ENCODE assay signal across 2 cellular contexts in the genomic region with DNA sequence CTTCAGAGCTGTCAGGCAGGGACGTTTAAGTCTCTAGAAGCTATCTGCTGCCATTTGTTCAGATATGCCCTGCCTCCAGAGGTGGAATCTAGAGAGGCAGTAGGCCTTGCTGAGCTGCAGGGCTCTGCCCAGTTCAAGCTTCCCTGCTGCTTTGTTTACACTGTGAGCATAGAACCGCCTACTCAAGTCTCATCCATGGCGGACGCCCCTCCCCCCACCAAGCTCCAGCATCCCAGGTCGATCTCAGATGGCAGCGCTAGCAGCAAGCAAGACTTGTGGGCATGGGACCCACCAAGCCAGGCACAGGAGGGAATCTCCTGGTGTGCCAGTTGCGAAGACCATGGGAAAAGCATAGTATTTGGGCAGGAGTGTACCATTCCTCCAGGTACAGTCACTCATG.
A peak's percentile ranks its signal among the peaks of the same experiment; 100 is the strongest.
TF ChIP-seq lines count a peak whose summit lies in the region.

No MANE protein-coding gene starts in this region.

TF ChIP-seq in WTC11, 78 proteins besides CTCF, POLR2A, EP300 and RAD21:
- TF ChIP-seq, protein P1, sequence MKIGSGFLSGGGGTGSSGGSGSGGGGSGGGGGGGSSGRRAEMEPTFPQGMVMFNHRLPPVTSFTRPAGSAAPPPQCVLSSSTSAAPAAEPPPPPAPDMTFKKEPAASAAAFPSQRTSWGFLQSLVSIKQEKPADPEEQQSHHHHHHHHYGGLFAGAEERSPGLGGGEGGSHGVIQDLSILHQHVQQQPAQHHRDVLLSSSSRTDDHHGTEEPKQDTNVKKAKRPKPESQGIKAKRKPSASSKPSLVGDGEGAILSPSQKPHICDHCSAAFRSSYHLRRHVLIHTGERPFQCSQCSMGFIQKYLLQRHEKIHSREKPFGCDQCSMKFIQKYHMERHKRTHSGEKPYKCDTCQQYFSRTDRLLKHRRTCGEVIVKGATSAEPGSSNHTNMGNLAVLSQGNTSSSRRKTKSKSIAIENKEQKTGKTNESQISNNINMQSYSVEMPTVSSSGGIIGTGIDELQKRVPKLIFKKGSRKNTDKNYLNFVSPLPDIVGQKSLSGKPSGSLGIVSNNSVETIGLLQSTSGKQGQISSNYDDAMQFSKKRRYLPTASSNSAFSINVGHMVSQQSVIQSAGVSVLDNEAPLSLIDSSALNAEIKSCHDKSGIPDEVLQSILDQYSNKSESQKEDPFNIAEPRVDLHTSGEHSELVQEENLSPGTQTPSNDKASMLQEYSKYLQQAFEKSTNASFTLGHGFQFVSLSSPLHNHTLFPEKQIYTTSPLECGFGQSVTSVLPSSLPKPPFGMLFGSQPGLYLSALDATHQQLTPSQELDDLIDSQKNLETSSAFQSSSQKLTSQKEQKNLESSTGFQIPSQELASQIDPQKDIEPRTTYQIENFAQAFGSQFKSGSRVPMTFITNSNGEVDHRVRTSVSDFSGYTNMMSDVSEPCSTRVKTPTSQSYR (CRISPR knock-in tag; IDR thresholded peaks at IDR 0.05) = peak; percentile 70; the same call in 1 of the 2 replicates

TF ChIP-seq in HepG2, 621 proteins besides CTCF, POLR2A, EP300 and RAD21:
- TF ChIP-seq, protein P2, sequence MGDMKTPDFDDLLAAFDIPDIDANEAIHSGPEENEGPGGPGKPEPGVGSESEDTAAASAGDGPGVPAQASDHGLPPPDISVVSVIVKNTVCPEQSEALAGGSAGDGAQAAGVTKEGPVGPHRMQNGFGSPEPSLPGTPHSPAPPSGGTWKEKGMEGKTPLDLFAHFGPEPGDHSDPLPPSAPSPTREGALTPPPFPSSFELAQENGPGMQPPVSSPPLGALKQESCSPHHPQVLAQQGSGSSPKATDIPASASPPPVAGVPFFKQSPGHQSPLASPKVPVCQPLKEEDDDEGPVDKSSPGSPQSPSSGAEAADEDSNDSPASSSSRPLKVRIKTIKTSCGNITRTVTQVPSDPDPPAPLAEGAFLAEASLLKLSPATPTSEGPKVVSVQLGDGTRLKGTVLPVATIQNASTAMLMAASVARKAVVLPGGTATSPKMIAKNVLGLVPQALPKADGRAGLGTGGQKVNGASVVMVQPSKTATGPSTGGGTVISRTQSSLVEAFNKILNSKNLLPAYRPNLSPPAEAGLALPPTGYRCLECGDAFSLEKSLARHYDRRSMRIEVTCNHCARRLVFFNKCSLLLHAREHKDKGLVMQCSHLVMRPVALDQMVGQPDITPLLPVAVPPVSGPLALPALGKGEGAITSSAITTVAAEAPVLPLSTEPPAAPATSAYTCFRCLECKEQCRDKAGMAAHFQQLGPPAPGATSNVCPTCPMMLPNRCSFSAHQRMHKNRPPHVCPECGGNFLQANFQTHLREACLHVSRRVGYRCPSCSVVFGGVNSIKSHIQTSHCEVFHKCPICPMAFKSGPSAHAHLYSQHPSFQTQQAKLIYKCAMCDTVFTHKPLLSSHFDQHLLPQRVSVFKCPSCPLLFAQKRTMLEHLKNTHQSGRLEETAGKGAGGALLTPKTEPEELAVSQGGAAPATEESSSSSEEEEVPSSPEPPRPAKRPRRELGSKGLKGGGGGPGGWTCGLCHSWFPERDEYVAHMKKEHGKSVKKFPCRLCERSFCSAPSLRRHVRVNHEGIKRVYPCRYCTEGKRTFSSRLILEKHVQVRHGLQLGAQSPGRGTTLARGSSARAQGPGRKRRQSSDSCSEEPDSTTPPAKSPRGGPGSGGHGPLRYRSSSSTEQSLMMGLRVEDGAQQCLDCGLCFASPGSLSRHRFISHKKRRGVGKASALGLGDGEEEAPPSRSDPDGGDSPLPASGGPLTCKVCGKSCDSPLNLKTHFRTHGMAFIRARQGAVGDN (CRISPR knock-in tag; IDR thresholded peaks at IDR 0.05) = 0 out of 2 replicates have a peak, but pooled peaks have one; percentile 20
- TF ChIP-seq, protein P1 (CRISPR knock-in tag; IDR thresholded peaks at IDR 0.05; ENCODE audit: borderline replicate concordance) = peak; percentile 65; the same call in 1 of the 2 replicates
- TF ChIP-seq, protein P3, sequence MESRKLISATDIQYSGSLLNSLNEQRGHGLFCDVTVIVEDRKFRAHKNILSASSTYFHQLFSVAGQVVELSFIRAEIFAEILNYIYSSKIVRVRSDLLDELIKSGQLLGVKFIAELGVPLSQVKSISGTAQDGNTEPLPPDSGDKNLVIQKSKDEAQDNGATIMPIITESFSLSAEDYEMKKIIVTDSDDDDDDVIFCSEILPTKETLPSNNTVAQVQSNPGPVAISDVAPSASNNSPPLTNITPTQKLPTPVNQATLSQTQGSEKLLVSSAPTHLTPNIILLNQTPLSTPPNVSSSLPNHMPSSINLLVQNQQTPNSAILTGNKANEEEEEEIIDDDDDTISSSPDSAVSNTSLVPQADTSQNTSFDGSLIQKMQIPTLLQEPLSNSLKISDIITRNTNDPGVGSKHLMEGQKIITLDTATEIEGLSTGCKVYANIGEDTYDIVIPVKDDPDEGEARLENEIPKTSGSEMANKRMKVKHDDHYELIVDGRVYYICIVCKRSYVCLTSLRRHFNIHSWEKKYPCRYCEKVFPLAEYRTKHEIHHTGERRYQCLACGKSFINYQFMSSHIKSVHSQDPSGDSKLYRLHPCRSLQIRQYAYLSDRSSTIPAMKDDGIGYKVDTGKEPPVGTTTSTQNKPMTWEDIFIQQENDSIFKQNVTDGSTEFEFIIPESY (CRISPR knock-in tag; IDR thresholded peaks at IDR 0.05) = peak; percentile 90
TF ChIP-seq in HepG2: peak in this region for 3; not testable (repeated sequence) for 618.
